1 cellular context compared by ENCODE assay signal in genomic region chr14:94612580-94613554, GRCh38.
TF ChIP-seq lines count a peak whose summit lies in the region.

No MANE protein-coding gene starts in this region.

TF ChIP-seq in HepG2, 621 proteins besides CTCF, POLR2A, EP300 and RAD21 (continued from another document and continues in another):
- TF ChIP-seq THAP9 (CRISPR knock-in tag; IDR thresholded peaks at IDR 0.05; ENCODE audit: borderline replicate concordance) (0 out of 2 replicates have a peak, but pooled peaks have one; percentile 31), ZNF510 (CRISPR knock-in tag; IDR thresholded peaks at IDR 0.05; ENCODE audit: low read depth) (no peak), ATF3 (CRISPR knock-in tag; IDR thresholded peaks at IDR 0.05) (no peak), HNF1B (CRISPR knock-in tag; IDR thresholded peaks at IDR 0.05) (0 out of 2 replicates have a peak, but pooled peaks have one; percentile 2), SAP130 (CRISPR knock-in tag; IDR thresholded peaks at IDR 0.05; ENCODE audit: low read depth) (no peak; the same call in 1 of the 2 replicates), HHEX (CRISPR knock-in tag; IDR thresholded peaks at IDR 0.05) (no peak), BORCS8-MEF2B (CRISPR knock-in tag; IDR thresholded peaks at IDR 0.05) (no peak), ZNF839 (CRISPR knock-in tag; IDR thresholded peaks at IDR 0.05; ENCODE audit: borderline replicate concordance) (no peak), HMG20B (CRISPR knock-in tag; conservative IDR thresholded peaks at IDR 0.05) (no peak), PCBP2 (optimal IDR thresholded peaks at IDR 0.05; ENCODE audit: low read depth, low read length, poor library complexity, severe bottlenecking) (peak; percentile 95), SP5 (CRISPR knock-in tag; IDR thresholded peaks at IDR 0.05; ENCODE audit: borderline replicate concordance, low read depth) (no peak), SRSF4 (IDR thresholded peaks at IDR 0.05; ENCODE audit: low read depth, low read length, poor library complexity, severe bottlenecking) (no peak), CBFB (CRISPR knock-in tag; IDR thresholded peaks at IDR 0.05) (0 out of 2 replicates have a peak, but pooled peaks have one; percentile 25), TCF12 (IDR thresholded peaks at IDR 0.05) (no peak), TCF12 (CRISPR knock-in tag; IDR thresholded peaks at IDR 0.05) (no peak), ZNF468 (CRISPR knock-in tag; IDR thresholded peaks at IDR 0.05) (no peak), ZNF691 (CRISPR knock-in tag; IDR thresholded peaks at IDR 0.05; ENCODE audit: borderline replicate concordance, low read depth) (no peak), ZNF501 (CRISPR knock-in tag; IDR thresholded peaks at IDR 0.05) (0 out of 2 replicates have a peak, but pooled peaks have one; percentile 19), PPARG (CRISPR knock-in tag; conservative IDR thresholded peaks at IDR 0.05) (no peak), FIP1L1 (IDR thresholded peaks at IDR 0.05; ENCODE audit: borderline replicate concordance, insufficient read depth, low read depth, low read length) (0 out of 2 replicates have a peak, but pooled peaks have one; percentile 26), ELK4 (CRISPR knock-in tag; IDR thresholded peaks at IDR 0.05; ENCODE audit: borderline replicate concordance) (no peak), HOXA9 (CRISPR knock-in tag; IDR thresholded peaks at IDR 0.05; ENCODE audit: borderline replicate concordance) (0 out of 2 replicates have a peak, but pooled peaks have one; percentile 42), ZNF546 (CRISPR knock-in tag; conservative IDR thresholded peaks at IDR 0.05) (no peak), AGO2 (optimal IDR thresholded peaks at IDR 0.05; ENCODE audit: low read depth, low read length) (peak; percentile 88), RXRA (CRISPR knock-in tag; IDR thresholded peaks at IDR 0.05) (0 out of 2 replicates have a peak, but pooled peaks have one; percentile 34), MED8 (CRISPR knock-in tag; IDR thresholded peaks at IDR 0.05; ENCODE audit: insufficient replicate concordance) (no peak), ZNF343 (CRISPR knock-in tag; IDR thresholded peaks at IDR 0.05) (no peak), E2F2 (CRISPR knock-in tag; IDR thresholded peaks at IDR 0.05; ENCODE audit: borderline replicate concordance) (no peak), ZNF572 (CRISPR knock-in tag; IDR thresholded peaks at IDR 0.05) (no peak), HOXA7 (CRISPR knock-in tag; IDR thresholded peaks at IDR 0.05) (no peak), NR0B2 (CRISPR knock-in tag; IDR thresholded peaks at IDR 0.05) (no peak), WIZ (CRISPR knock-in tag; IDR thresholded peaks at IDR 0.05) (no peak), TARDBP (CRISPR knock-in tag; IDR thresholded peaks at IDR 0.05) (no peak), KDM6A (CRISPR knock-in tag; IDR thresholded peaks at IDR 0.05; ENCODE audit: low read depth) (no peak), ZNF446 (CRISPR knock-in tag; IDR thresholded peaks at IDR 0.05) (no peak), FOXK2 (IDR thresholded peaks at IDR 0.05) (no peak), HMG20A (CRISPR knock-in tag; IDR thresholded peaks at IDR 0.05; ENCODE audit: borderline replicate concordance) (no peak), ZNF335 (CRISPR knock-in tag; IDR thresholded peaks at IDR 0.05) (peak; percentile 49; the same call in 1 of the 2 replicates), SRF (IDR thresholded peaks at IDR 0.05; ENCODE audit: low read depth, low read length) (no peak), ZFY (CRISPR knock-in tag; IDR thresholded peaks at IDR 0.05) (no peak), SYNCRIP (IDR thresholded peaks at IDR 0.05; ENCODE audit: insufficient read depth, low read depth, low read length) (no peak), TEF (CRISPR knock-in tag; IDR thresholded peaks at IDR 0.05) (0 out of 2 replicates have a peak, but pooled peaks have one; percentile 4), PAF1 (CRISPR knock-in tag; IDR thresholded peaks at IDR 0.05) (peak; percentile 72), IKZF5 (CRISPR knock-in tag; IDR thresholded peaks at IDR 0.05) (0 out of 2 replicates have a peak, but pooled peaks have one; percentile 40), CHD2 (IDR thresholded peaks at IDR 0.05; ENCODE audit: low read depth, low read length) (no peak), EEA1 (CRISPR knock-in tag; IDR thresholded peaks at IDR 0.05; ENCODE audit: borderline replicate concordance) (no peak), SIX1 (CRISPR knock-in tag; IDR thresholded peaks at IDR 0.05; ENCODE audit: borderline replicate concordance) (no peak), ZNF720 (CRISPR knock-in tag; IDR thresholded peaks at IDR 0.05) (no peak), POGK (CRISPR knock-in tag; conservative IDR thresholded peaks at IDR 0.05) (0 out of 2 replicates have a peak, but pooled peaks have one; percentile 43), POLR2G (IDR thresholded peaks at IDR 0.05; ENCODE audit: low read depth, low read length) (peak; percentile 86), PLSCR1 (CRISPR knock-in tag; IDR thresholded peaks at IDR 0.05; ENCODE audit: borderline replicate concordance) (no peak), KAT7 (CRISPR knock-in tag; IDR thresholded peaks at IDR 0.05; ENCODE audit: borderline replicate concordance) (0 out of 2 replicates have a peak, but pooled peaks have one; percentile 54), PITX1 (CRISPR knock-in tag; IDR thresholded peaks at IDR 0.05) (peak; percentile 12; the same call in 1 of the 2 replicates), ZNF597 (CRISPR knock-in tag; IDR thresholded peaks at IDR 0.05) (no peak), ZNF431 (CRISPR knock-in tag; IDR thresholded peaks at IDR 0.05; ENCODE audit: borderline replicate concordance, low read depth) (0 out of 2 replicates have a peak, but pooled peaks have one; percentile 36), GABPB1 (CRISPR knock-in tag; IDR thresholded peaks at IDR 0.05) (0 out of 2 replicates have a peak, but pooled peaks have one; percentile 26), ZNF331 (CRISPR knock-in tag; IDR thresholded peaks at IDR 0.05) (no peak)
